In the genomic region with DNA sequence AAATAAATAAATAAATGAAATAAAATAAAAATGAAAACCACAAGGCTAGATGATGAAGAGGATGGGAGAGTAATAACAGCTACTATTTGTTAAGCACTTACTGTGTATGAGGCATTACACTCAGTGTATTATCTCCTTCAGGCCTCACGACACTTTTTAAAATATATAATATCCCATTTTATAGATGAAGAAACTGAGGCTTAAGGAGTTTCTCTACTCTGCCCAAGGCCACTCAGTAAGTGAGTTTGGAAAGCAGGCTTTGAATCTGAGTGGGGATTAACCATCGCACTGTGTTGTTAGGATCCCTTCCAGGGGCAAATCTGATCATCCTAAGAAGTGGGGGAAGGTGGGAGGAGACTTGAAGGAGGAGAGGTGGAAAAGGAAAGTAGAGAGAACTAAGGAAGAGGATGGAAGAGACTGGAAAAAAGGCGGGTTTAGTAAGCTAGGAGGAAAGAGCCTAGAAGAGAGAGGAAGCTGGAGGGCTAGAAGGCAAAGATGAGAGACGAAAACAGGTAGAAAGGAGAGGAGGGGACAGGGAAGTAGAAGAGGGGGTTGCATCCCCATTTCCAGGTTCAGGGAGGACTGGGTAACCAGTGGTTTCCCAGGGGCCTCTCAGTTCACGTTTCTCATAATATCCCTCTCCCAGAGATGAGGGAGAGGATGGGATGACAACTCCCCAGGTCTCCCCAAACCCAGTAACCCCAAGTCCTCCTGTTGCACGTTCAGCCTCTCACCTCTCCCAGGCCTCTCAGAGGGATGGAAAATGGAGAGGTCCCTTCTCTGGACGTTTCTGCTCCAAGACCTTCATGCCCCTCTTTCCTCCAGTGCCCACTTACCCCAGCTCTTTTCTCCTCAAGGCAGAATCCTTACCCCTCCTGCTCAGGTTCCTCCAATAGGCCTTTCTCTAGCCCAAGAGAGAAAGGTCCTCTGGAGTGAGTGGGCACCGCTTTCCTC, we compare ENCODE assay signal across 9 cellular contexts. TPM values are rescaled to one million over a fixed set of nuclear protein-coding genes. Genes with fewer than 3 reads are reported as not detected.
DNase-seq lines count a peak whose midpoint lies in the region; ATAC-seq and TF ChIP-seq lines count a peak whose summit lies in the region.
"Had no signal": no experiment of that assay in that cellular context is flagged by ENCODE, and none has a peak within 500 bp of the region (broad histone marks: within the 10 kb centered on the region; RNA-seq: fewer than 3 reads in every experiment).

No MANE protein-coding gene starts in this region.

- H3K4me1 Mint-ChIP-seq in CD4-positive, CD25-positive, alpha-beta regulatory T cell: peaks cover 0 to 62% (median 40%) of the 10 kb centered on the region in 4 donors
- peaks cover 32% of the 10 kb centered on the region for H3K4me1 Mint-ChIP-seq in endothelial cell (ENCODE audit: unreplicated experiment)

- ATAC-seq in CD4-positive, CD25-positive, alpha-beta regulatory T cell (ENCODE audit: low read depth in 2 of 2): no peak
- no peak for ATAC-seq in HG02642 (IDR thresholded peaks at IDR 0.05; ENCODE audit: poor library complexity, unreplicated experiment)
- no peak for ATAC-seq in HG02763 (IDR thresholded peaks at IDR 0.05; ENCODE audit: unreplicated experiment)

- H3K9ac ChIP-seq in NT2/D1 (ENCODE audit: insufficient read length, low read depth): peak overlapping the region; percentile 50

- H3K27me3 ChIP-seq in CD4-positive, CD25-positive, alpha-beta regulatory T cell (ENCODE audit: control insufficient read depth, insufficient read depth, low read length): no peaks in the 10 kb centered on the region
- H3K27me3 ChIP-seq in NT2/D1 (ENCODE audit: insufficient read depth, insufficient read length) (no peaks in the 10 kb centered on the region), neutrophil (no peaks in the 10 kb centered on the region)

- peaks cover 40% of the 10 kb centered on the region for H3K36me3 ChIP-seq in CD4-positive, CD25-positive, alpha-beta regulatory T cell (ENCODE audit: control insufficient read depth, insufficient read depth, low read length)
- peaks cover 42% of the 10 kb centered on the region for H3K36me3 ChIP-seq in NT2/D1 (ENCODE audit: insufficient read depth, insufficient read length, low read length)
- peaks cover 47% of the 10 kb centered on the region for H3K36me3 ChIP-seq in neutrophil

- H3K27me3 Mint-ChIP-seq in CD4-positive, CD25-positive, alpha-beta regulatory T cell: peaks cover 14% of the 10 kb centered on the region
- peaks cover 18% of the 10 kb centered on the region for H3K27me3 Mint-ChIP-seq in endothelial cell (ENCODE audit: unreplicated experiment)

- no peak for DNase-seq in CD4-positive, CD25-positive, alpha-beta regulatory T cell
- no peak for DNase-seq in NT2/D1 (ENCODE audit: low read depth, low spot score)
- no peak for DNase-seq in endothelial cell (ENCODE audit: low spot score)
- no peak for DNase-seq in GM19240 (ENCODE audit: insufficient read length, low spot score)
- no peak for DNase-seq in SKM-1 treated with dmso at 0.1 percent for 144 hours (lab: John Stamatoyannopoulos, UW; ENCODE audit: unreplicated experiment)
- DNase-seq: NCI-H510A had no signal

- peaks cover 16% of the 10 kb centered on the region for H3K36me3 Mint-ChIP-seq in CD4-positive, CD25-positive, alpha-beta regulatory T cell
- H3K36me3 Mint-ChIP-seq in endothelial cell (ENCODE audit: low read depth, unreplicated experiment): peaks cover 31% of the 10 kb centered on the region

- peaks cover 48% of the 10 kb centered on the region for H3K4me1 ChIP-seq in CD4-positive, CD25-positive, alpha-beta regulatory T cell (ENCODE audit: control insufficient read depth, insufficient read depth, low read length, poor library complexity, severe bottlenecking)
- peaks cover 14% of the 10 kb centered on the region for H3K4me1 ChIP-seq in NT2/D1 (ENCODE audit: insufficient read depth, insufficient read length)
- H3K4me1 ChIP-seq in neutrophil (ENCODE audit: control insufficient read depth in 1 of 2, insufficient read depth in 1 of 2, low read depth in 1 of 2, low read length in 1 of 2): peaks cover 34 to 38% of the 10 kb centered on the region in 2 experiments

- TF ChIP-seq CTCF in endothelial cell (IDR thresholded peaks at IDR 0.05; ENCODE audit: unreplicated experiment) (no peak), neutrophil (IDR thresholded peaks at IDR 0.05) (no peak)

- H3K9me3 Mint-ChIP-seq in CD4-positive, CD25-positive, alpha-beta regulatory T cell: peaks cover 0 to 5% (median 0%) of the 10 kb centered on the region in 7 donors
- no peaks in the 10 kb centered on the region for H3K9me3 Mint-ChIP-seq in endothelial cell (ENCODE audit: unreplicated experiment)

- peak overlapping the region; percentile 88 for H3K4me3 ChIP-seq in CD4-positive, CD25-positive, alpha-beta regulatory T cell (ENCODE audit: low read depth, low read length)
- H3K4me3 ChIP-seq in NT2/D1 (ENCODE audit: insufficient read length, low read depth): peak overlapping the region; percentile 84
- H3K4me3 ChIP-seq in neutrophil (ENCODE audit: low read depth in 1 of 2, low read length in 1 of 2): peak overlapping the region; percentile 89 to 100

- peak overlapping the region; percentile 93 to 99 (median 98) for H3K27ac Mint-ChIP-seq in CD4-positive, CD25-positive, alpha-beta regulatory T cell
- H3K27ac Mint-ChIP-seq in endothelial cell (ENCODE audit: unreplicated experiment): peak overlapping the region; percentile 24

- H3K4me3 Mint-ChIP-seq in CD4-positive, CD25-positive, alpha-beta regulatory T cell: peak overlapping the region; percentile 91 to 100 (median 97)
- H3K4me3 Mint-ChIP-seq in endothelial cell (ENCODE audit: unreplicated experiment): peak overlapping the region; percentile 99

- no peaks in the 10 kb centered on the region for H3K9me3 ChIP-seq in CD4-positive, CD25-positive, alpha-beta regulatory T cell (ENCODE audit: control insufficient read depth in 2 of 2, low read length in 2 of 2)
- no peaks in the 10 kb centered on the region for H3K9me3 ChIP-seq in NT2/D1 (ENCODE audit: insufficient read depth, low read length)
- no peaks in the 10 kb centered on the region for H3K9me3 ChIP-seq in neutrophil

- H3K27ac ChIP-seq in CD4-positive, CD25-positive, alpha-beta regulatory T cell (ENCODE audit: insufficient read depth, low read length, poor library complexity, severe bottlenecking): peak overlapping the region; percentile 98
- peak overlapping the region; percentile 100 for H3K27ac ChIP-seq in neutrophil

RNA-seq across cellular contexts. Expression of gene STAT6, which starts 1.7 kb away (rescaled TPM):
- total RNA-seq in CD4-positive, CD25-positive, alpha-beta regulatory T cell: 215 TPM
- 10 to 100 TPM; 69.2 to 81.6 (median 76.4) TPM for polyA plus RNA-seq in CD4-positive, CD25-positive, alpha-beta regulatory T cell
- 139 TPM for total RNA-seq in endothelial cell (ENCODE audit: unreplicated experiment)

RNA-seq across cellular contexts. Expression of gene LRP1, which starts 18.8 kb away (rescaled TPM):
- 3.9 TPM for total RNA-seq in CD4-positive, CD25-positive, alpha-beta regulatory T cell
- under 1 TPM in 3 of 4 donors, not detected in 1; 0.13 to 0.24 (median 0.18) TPM for polyA plus RNA-seq in CD4-positive, CD25-positive, alpha-beta regulatory T cell
- total RNA-seq in endothelial cell (ENCODE audit: unreplicated experiment): 24.7 TPM

RNA-seq across cellular contexts. Expression of gene NAB2, which starts 20.6 kb away (rescaled TPM):
- total RNA-seq in CD4-positive, CD25-positive, alpha-beta regulatory T cell: 7.5 TPM
- polyA plus RNA-seq in CD4-positive, CD25-positive, alpha-beta regulatory T cell: 1 to 10 TPM in 2 of 4 donors, under 1 TPM in 2; 0.31 to 1.2 (median 0.90) TPM
- total RNA-seq in endothelial cell (ENCODE audit: unreplicated experiment): 14.0 TPM

RNA-seq across cellular contexts. Expression of gene NEMP1, which starts 30.9 kb away (rescaled TPM):
- 14.7 TPM for total RNA-seq in CD4-positive, CD25-positive, alpha-beta regulatory T cell
- polyA plus RNA-seq in CD4-positive, CD25-positive, alpha-beta regulatory T cell: 1 to 10 TPM; 3.1 to 7.1 (median 4.7) TPM
- 17.6 TPM for total RNA-seq in endothelial cell (ENCODE audit: unreplicated experiment)

RNA-seq across cellular contexts. Expression of gene LRP1-AS, which starts 37.9 kb away (rescaled TPM):
- not detected for total RNA-seq in CD4-positive, CD25-positive, alpha-beta regulatory T cell
- polyA plus RNA-seq in CD4-positive, CD25-positive, alpha-beta regulatory T cell: not detected
- total RNA-seq in endothelial cell (ENCODE audit: unreplicated experiment): 0.46 TPM
